ENCODE assay signal across 30 cellular contexts in the genomic region with DNA sequence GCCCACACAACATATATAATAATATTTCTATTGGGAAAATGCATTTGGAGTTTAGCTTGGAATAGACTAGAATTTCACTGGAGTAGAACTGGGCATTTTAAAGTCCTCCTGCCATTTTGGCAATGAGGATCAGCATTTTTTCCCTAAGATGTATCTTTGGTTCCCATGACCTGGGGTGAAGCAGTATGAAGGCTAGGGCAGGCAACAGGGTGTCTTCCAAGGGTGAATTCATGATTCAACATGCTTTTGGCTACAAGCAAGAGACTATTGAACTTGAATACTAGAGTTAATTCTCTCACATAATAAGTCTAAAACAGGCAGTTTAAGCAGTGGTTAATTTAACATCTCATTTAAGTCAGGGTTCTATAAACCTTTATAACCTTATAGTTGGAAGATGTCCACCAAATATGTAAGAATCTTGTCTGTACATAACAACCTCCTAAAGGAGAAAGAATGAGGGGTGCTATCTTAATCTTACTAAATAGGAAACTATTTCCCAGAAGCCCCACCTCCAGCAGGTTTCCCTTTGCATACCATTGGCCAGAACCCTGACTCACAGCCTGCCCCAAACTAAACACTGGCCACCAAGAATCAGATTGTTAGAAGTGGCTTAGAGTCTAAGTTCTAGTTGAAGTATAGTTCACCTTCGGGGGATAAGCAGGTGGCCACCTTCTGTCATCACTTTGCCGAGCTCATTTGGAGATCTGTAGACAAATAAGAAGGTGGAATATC.
"Had no signal": no experiment of that assay in that cellular context is flagged by ENCODE, and none has a peak within 500 bp of the region (broad histone marks: within the 10 kb centered on the region; RNA-seq: fewer than 3 reads in every experiment).

No MANE protein-coding gene starts in this region.

- H3K27me3 Mint-ChIP-seq: memory B cell had no signal

- H3K27me3 ChIP-seq: cardiac muscle cell, colonic mucosa, heart left ventricle, neural progenitor cell, stomach, thyroid gland, upper lobe of right lung had no signal

- H3K4me1 ChIP-seq: colonic mucosa, thyroid gland, upper lobe of right lung had no signal

- ATAC-seq: activated CD8-positive, alpha-beta memory T cell treated with anti-CD3 and anti-CD28 coated beads, Interleukin-2, amount 10 ng/mL, durations not matched to agents 7 days and 5 days; activated CD8-positive, alpha-beta T cell treated with anti-CD3 and anti-CD28 coated beads, Interleukin-2, amount 10 ng/mL, durations not matched to agents 7 days and 5 days; activated T-cell treated with anti-CD3 and anti-CD28 coated beads, Interleukin-2, amount 50 U/mL, for 72 hours; heart left ventricle; natural killer cell; right cardiac atrium; stimulated activated naive B cell treated with anti-CD40 and anti-IgM and Interleukin-4, amounts not matched to agents 10 μg/mL and 1 μg/mL and 100 μg/mL, for 72 hours; upper lobe of right lung had no signal

- H3K4me3 ChIP-seq: cardiac muscle cell, colonic mucosa, heart left ventricle, neural progenitor cell, stomach, thyroid gland, upper lobe of right lung had no signal

- H3K27ac ChIP-seq: cardiac muscle cell, colonic mucosa, heart left ventricle, neural progenitor cell, stomach, thyroid gland, upper lobe of right lung, WERI-Rb-1 had no signal

- DNase-seq: activated CD4-positive, alpha-beta T cell treated with anti-CD3 and anti-CD28 coated beads for 1 hour; activated CD4-positive, alpha-beta T cell treated with anti-CD3 and anti-CD28 coated beads, Interleukin-2, amount 10 ng/mL, durations not matched to agents 7 days and 5 days; activated CD8-positive, alpha-beta memory T cell treated with anti-CD3 and anti-CD28 coated beads, Interleukin-2, amount 10 ng/mL, durations not matched to agents 7 days and 5 days; activated CD8-positive, alpha-beta T cell treated with anti-CD3 and anti-CD28 coated beads, Interleukin-2, amount 10 ng/mL, durations not matched to agents 7 days and 5 days; activated effector memory CD4-positive, alpha-beta T cell treated with Interleukin-2 at 50 U/mL for 16 hours; activated naive CD4-positive, alpha-beta T cell treated with Interleukin-2 at 50 U/mL for 16 hours; activated T-cell treated with anti-CD3 and anti-CD28 coated beads, Interleukin-2, amount 50 U/mL, for 72 hours; anterior cingulate cortex; cerebellar nuclear complex; colonic mucosa; effector memory CD4-positive, alpha-beta T cell; erythroblast; heart left ventricle; hypothalamus; immature natural killer cell; kidney; natural killer cell; occipital lobe; right cardiac atrium; stimulated activated CD4-positive, alpha-beta T cell treated with anti-CD3 and anti-CD28 coated beads, Interleukin-15, amount 100 ng/mL, for 24 hours; stimulated activated CD4-positive, alpha-beta T cell treated with anti-CD3 and anti-CD28 coated beads, Interleukin-2, amount 100 ng/mL, for 24 hours; stimulated activated naive B cell treated with anti-CD40 and anti-IgM and Interleukin-4, amounts not matched to agents 10 μg/mL and 1 μg/mL and 100 μg/mL, for 72 hours; stomach; thyroid gland; upper lobe of right lung; WERI-Rb-1 had no signal

- H3K27ac Mint-ChIP-seq: activated CD4-positive, alpha-beta T cell treated with anti-CD3 and anti-CD28 coated beads, Interleukin-2, amount 10 ng/mL, durations not matched to agents 7 days and 5 days; activated CD8-positive, alpha-beta memory T cell treated with anti-CD3 and anti-CD28 coated beads, Interleukin-2, amount 10 ng/mL, durations not matched to agents 7 days and 5 days; activated CD8-positive, alpha-beta T cell treated with anti-CD3 and anti-CD28 coated beads, Interleukin-2, amount 10 ng/mL, durations not matched to agents 7 days and 5 days; activated naive CD8-positive, alpha-beta T cell; activated T-cell treated with anti-CD3 and anti-CD28 coated beads, Interleukin-2, amount 50 U/mL, for 72 hours; immature natural killer cell; memory B cell; natural killer cell; neural progenitor cell; stimulated activated naive B cell treated with anti-CD40 and anti-IgM and Interleukin-4, amounts not matched to agents 10 μg/mL and 1 μg/mL and 100 μg/mL, for 72 hours had no signal

- H3K9me3 ChIP-seq: colonic mucosa, heart left ventricle, stomach, thyroid gland, upper lobe of right lung had no signal

- H3K9me3 Mint-ChIP-seq: activated CD4-positive, alpha-beta T cell treated with anti-CD3 and anti-CD28 coated beads, Interleukin-2, amount 10 ng/mL, durations not matched to agents 7 days and 5 days; activated T-cell treated with anti-CD3 and anti-CD28 coated beads, Interleukin-2, amount 50 U/mL, for 72 hours; immature natural killer cell; memory B cell; natural killer cell; neural progenitor cell; stimulated activated naive B cell treated with anti-CD40 and anti-IgM and Interleukin-4, amounts not matched to agents 10 μg/mL and 1 μg/mL and 100 μg/mL, for 72 hours had no signal

- H3K36me3 ChIP-seq: cardiac muscle cell, colonic mucosa, heart left ventricle, neural progenitor cell, stomach, thyroid gland, upper lobe of right lung, WERI-Rb-1 had no signal

- H3K4me3 Mint-ChIP-seq: activated CD4-positive, alpha-beta T cell treated with anti-CD3 and anti-CD28 coated beads, Interleukin-2, amount 10 ng/mL, durations not matched to agents 7 days and 5 days; activated CD8-positive, alpha-beta memory T cell treated with anti-CD3 and anti-CD28 coated beads, Interleukin-2, amount 10 ng/mL, durations not matched to agents 7 days and 5 days; activated CD8-positive, alpha-beta T cell treated with anti-CD3 and anti-CD28 coated beads, Interleukin-2, amount 10 ng/mL, durations not matched to agents 7 days and 5 days; activated naive CD8-positive, alpha-beta T cell; activated T-cell treated with anti-CD3 and anti-CD28 coated beads, Interleukin-2, amount 50 U/mL, for 72 hours; immature natural killer cell; memory B cell; natural killer cell; neural progenitor cell; stimulated activated naive B cell treated with anti-CD40 and anti-IgM and Interleukin-4, amounts not matched to agents 10 μg/mL and 1 μg/mL and 100 μg/mL, for 72 hours had no signal

- H3K4me1 Mint-ChIP-seq: activated CD4-positive, alpha-beta T cell treated with anti-CD3 and anti-CD28 coated beads, Interleukin-2, amount 10 ng/mL, durations not matched to agents 7 days and 5 days; activated CD8-positive, alpha-beta memory T cell treated with anti-CD3 and anti-CD28 coated beads, Interleukin-2, amount 10 ng/mL, durations not matched to agents 7 days and 5 days; immature natural killer cell; memory B cell; natural killer cell; stimulated activated naive B cell treated with anti-CD40 and anti-IgM and Interleukin-4, amounts not matched to agents 10 μg/mL and 1 μg/mL and 100 μg/mL, for 72 hours had no signal

- H3K36me3 Mint-ChIP-seq: activated CD8-positive, alpha-beta memory T cell treated with anti-CD3 and anti-CD28 coated beads, Interleukin-2, amount 10 ng/mL, durations not matched to agents 7 days and 5 days; activated naive CD8-positive, alpha-beta T cell; immature natural killer cell; memory B cell; natural killer cell; neural progenitor cell; stimulated activated naive B cell treated with anti-CD40 and anti-IgM and Interleukin-4, amounts not matched to agents 10 μg/mL and 1 μg/mL and 100 μg/mL, for 72 hours had no signal
